In the genomic region with DNA sequence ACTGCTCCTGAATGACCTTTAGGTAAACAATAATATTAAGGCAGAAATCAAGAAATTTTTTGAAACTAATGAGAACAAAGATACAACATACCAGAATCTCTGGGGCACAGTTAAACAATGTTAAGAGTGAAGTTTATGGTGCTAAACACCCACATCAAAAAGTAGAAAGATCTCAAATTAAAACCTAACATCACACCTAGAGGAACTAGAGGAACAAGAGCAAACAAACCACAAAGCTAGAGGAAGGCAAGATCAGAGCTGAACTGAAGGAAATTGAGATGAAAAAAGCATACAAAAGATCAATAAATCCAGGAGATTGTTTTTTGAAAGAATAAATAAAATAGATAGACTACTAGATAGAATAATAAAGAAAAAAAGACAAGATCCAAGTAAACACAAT, we compare ENCODE assay signal across 16 cellular contexts. TPM values are rescaled to one million over a fixed set of nuclear protein-coding genes. Genes with fewer than 3 reads are reported as not detected.
DNase-seq lines count a peak whose midpoint lies in the region; ATAC-seq and TF ChIP-seq lines count a peak whose summit lies in the region.
"Had no signal": no experiment of that assay in that cellular context is flagged by ENCODE, and none has a peak within 500 bp of the region (broad histone marks: within the 10 kb centered on the region; RNA-seq: fewer than 3 reads in every experiment).

No MANE protein-coding gene starts in this region.

- no peak overlapping the region for H3K4me3 ChIP-seq in PC-9

- TF ChIP-seq CTCF in PC-9 (conservative IDR thresholded peaks at IDR 0.05) = no peak

- no peak overlapping the region for H3K27ac ChIP-seq in PC-9
- H3K27ac ChIP-seq: 22Rv1 had no signal

- H3K27ac Mint-ChIP-seq in activated CD4-positive, alpha-beta T cell treated with anti-CD3 and anti-CD28 coated beads, Interleukin-2, amount 10 ng/mL, durations not matched to agents 7 days and 5 days = peak overlapping the region; percentile 7
- H3K27ac Mint-ChIP-seq in stimulated activated naive CD8-positive, alpha-beta T cell treated with anti-CD3 and anti-CD28 coated beads, Interleukin-15, amount 100 ng/mL, for 72 hours = peak overlapping the region in 1 of 2 donors; percentile 88
- H3K27ac Mint-ChIP-seq in activated naive CD8-positive, alpha-beta T cell treated with anti-CD3 and anti-CD28 coated beads, Interleukin-2, amount 10 ng/mL, durations not matched to agents 7 days and 5 days = no peak overlapping the region
- no peak overlapping the region for H3K27ac Mint-ChIP-seq in activated CD8-positive, alpha-beta T cell treated with anti-CD3 and anti-CD28 coated beads, Interleukin-2, amount 10 ng/mL, durations not matched to agents 7 days and 5 days
- H3K27ac Mint-ChIP-seq: CD14-positive monocyte, H9 had no signal

- H3K4me3 Mint-ChIP-seq in activated CD4-positive, alpha-beta T cell treated with anti-CD3 and anti-CD28 coated beads, Interleukin-2, amount 10 ng/mL, durations not matched to agents 7 days and 5 days = no peak overlapping the region
- H3K4me3 Mint-ChIP-seq in stimulated activated naive CD8-positive, alpha-beta T cell treated with anti-CD3 and anti-CD28 coated beads, Interleukin-15, amount 100 ng/mL, for 72 hours = peak overlapping the region; percentile 0 to 13
- H3K4me3 Mint-ChIP-seq in activated naive CD8-positive, alpha-beta T cell treated with anti-CD3 and anti-CD28 coated beads, Interleukin-2, amount 10 ng/mL, durations not matched to agents 7 days and 5 days = peak overlapping the region; percentile 3
- no peak overlapping the region for H3K4me3 Mint-ChIP-seq in activated CD8-positive, alpha-beta T cell treated with anti-CD3 and anti-CD28 coated beads, Interleukin-2, amount 10 ng/mL, durations not matched to agents 7 days and 5 days
- H3K4me3 Mint-ChIP-seq: CD14-positive monocyte, H9 had no signal

- H4K20me1 ChIP-seq in PC-9 (ENCODE audit: insufficient read depth) = no peaks in the 10 kb centered on the region

- no peak for DNase-seq in activated CD4-positive, alpha-beta T cell treated with anti-CD3 and anti-CD28 coated beads, Interleukin-2, amount 10 ng/mL, durations not matched to agents 7 days and 5 days
- DNase-seq in activated CD4-positive, alpha-beta T cell treated with anti-CD3 and anti-CD28 coated beads, Interleukin-2, amount 50 U/mL, for 48 hours = no peak
- DNase-seq in stimulated activated naive CD8-positive, alpha-beta T cell treated with anti-CD3 and anti-CD28 coated beads, Interleukin-15, amount 100 ng/mL, for 72 hours = no peak
- no peak for DNase-seq in stimulated activated naive CD8-positive, alpha-beta T cell treated with anti-CD3 and anti-CD28 coated beads, Interleukin-15, Interleukin-2, amounts not matched to agents 100 U/mL and 50 U/mL, for 24 hours
- no peak for DNase-seq in activated naive CD8-positive, alpha-beta T cell treated with anti-CD3 and anti-CD28 coated beads, Interleukin-2, amount 10 ng/mL, durations not matched to agents 7 days and 5 days
- DNase-seq in activated CD8-positive, alpha-beta T cell treated with anti-CD3 and anti-CD28 coated beads, Interleukin-2, amount 10 ng/mL, durations not matched to agents 7 days and 5 days = no peak
- no peak for DNase-seq in PC-9
- no peak for DNase-seq in iPS-NIHi7 (ENCODE audit: extremely low spot score)
- DNase-seq: Calu3, DMS 273 treated with DMSO at 0.1 percent for 48 hours, GOT3, H9 had no signal

- no peaks in the 10 kb centered on the region for H3F3A ChIP-seq in PC-9 (ENCODE audit: insufficient read depth, low read depth)

- no peak overlapping the region for H3K4me2 ChIP-seq in PC-9

- ATAC-seq in stimulated activated naive CD8-positive, alpha-beta T cell treated with anti-CD3 and anti-CD28 coated beads, Interleukin-15, amount 100 ng/mL, for 72 hours = no peak
- no peak for ATAC-seq in stimulated activated naive CD8-positive, alpha-beta T cell treated with anti-CD3 and anti-CD28 coated beads, Interleukin-15, Interleukin-2, amounts not matched to agents 100 U/mL and 50 U/mL, for 24 hours
- peak; percentile 42 for ATAC-seq in activated naive CD8-positive, alpha-beta T cell treated with anti-CD3 and anti-CD28 coated beads, Interleukin-2, amount 10 ng/mL, durations not matched to agents 7 days and 5 days (ENCODE audit: low read depth)
- no peak for ATAC-seq in activated CD8-positive, alpha-beta T cell treated with anti-CD3 and anti-CD28 coated beads, Interleukin-2, amount 10 ng/mL, durations not matched to agents 7 days and 5 days

- POLR2A ChIA-PET in activated CD4-positive, alpha-beta T cell treated with anti-CD3 and anti-CD28 coated beads, Interleukin-2, amount 10 ng/mL, durations not matched to agents 7 days and 5 days (lab: Charles Lee) = no interaction called here
- POLR2A ChIA-PET in activated naive CD8-positive, alpha-beta T cell treated with anti-CD3 and anti-CD28 coated beads, Interleukin-2, amount 10 ng/mL, durations not matched to agents 7 days and 5 days (lab: Charles Lee) = no interaction called here
- POLR2A ChIA-PET in activated CD8-positive, alpha-beta T cell treated with anti-CD3 and anti-CD28 coated beads, Interleukin-2, amount 10 ng/mL, durations not matched to agents 7 days and 5 days (lab: Charles Lee) = no interaction called here
- POLR2A ChIA-PET in PC-9 (lab: Charles Lee; ENCODE audit: unreplicated experiment) = no interaction called here

- H3K9me3 Mint-ChIP-seq in activated CD4-positive, alpha-beta T cell treated with anti-CD3 and anti-CD28 coated beads, Interleukin-2, amount 10 ng/mL, durations not matched to agents 7 days and 5 days = no peaks in the 10 kb centered on the region
- peaks cover 0 to 10% of the 10 kb centered on the region in 2 donors for H3K9me3 Mint-ChIP-seq in stimulated activated naive CD8-positive, alpha-beta T cell treated with anti-CD3 and anti-CD28 coated beads, Interleukin-15, amount 100 ng/mL, for 72 hours
- peaks cover 8% of the 10 kb centered on the region for H3K9me3 Mint-ChIP-seq in activated naive CD8-positive, alpha-beta T cell treated with anti-CD3 and anti-CD28 coated beads, Interleukin-2, amount 10 ng/mL, durations not matched to agents 7 days and 5 days
- H3K9me3 Mint-ChIP-seq in activated CD8-positive, alpha-beta T cell treated with anti-CD3 and anti-CD28 coated beads, Interleukin-2, amount 10 ng/mL, durations not matched to agents 7 days and 5 days (ENCODE audit: insufficient read depth) = no peaks in the 10 kb centered on the region

- peaks cover 19% of the 10 kb centered on the region for H3K4me1 Mint-ChIP-seq in activated CD4-positive, alpha-beta T cell treated with anti-CD3 and anti-CD28 coated beads, Interleukin-2, amount 10 ng/mL, durations not matched to agents 7 days and 5 days
- peaks cover 24% of the 10 kb centered on the region for H3K4me1 Mint-ChIP-seq in stimulated activated naive CD8-positive, alpha-beta T cell treated with anti-CD3 and anti-CD28 coated beads, Interleukin-15, amount 100 ng/mL, for 72 hours
- H3K4me1 Mint-ChIP-seq in activated naive CD8-positive, alpha-beta T cell treated with anti-CD3 and anti-CD28 coated beads, Interleukin-2, amount 10 ng/mL, durations not matched to agents 7 days and 5 days = peaks cover 10% of the 10 kb centered on the region
- peaks cover 12% of the 10 kb centered on the region for H3K4me1 Mint-ChIP-seq in activated CD8-positive, alpha-beta T cell treated with anti-CD3 and anti-CD28 coated beads, Interleukin-2, amount 10 ng/mL, durations not matched to agents 7 days and 5 days (ENCODE audit: low read depth)
- H3K4me1 Mint-ChIP-seq: CD14-positive monocyte, H9 had no signal

- H3K36me3 ChIP-seq in PC-9 (ENCODE audit: low read depth) = no peaks in the 10 kb centered on the region

- no TSS peak for BruUV-seq in PC-9 (replicated peaks; lab: Mats Ljungman, UMichigan)

- no peaks in the 10 kb centered on the region for H3K36me3 Mint-ChIP-seq in activated CD4-positive, alpha-beta T cell treated with anti-CD3 and anti-CD28 coated beads, Interleukin-2, amount 10 ng/mL, durations not matched to agents 7 days and 5 days (ENCODE audit: low read depth)
- no peaks in the 10 kb centered on the region for H3K36me3 Mint-ChIP-seq in activated naive CD8-positive, alpha-beta T cell treated with anti-CD3 and anti-CD28 coated beads, Interleukin-2, amount 10 ng/mL, durations not matched to agents 7 days and 5 days
- H3K36me3 Mint-ChIP-seq in activated CD8-positive, alpha-beta T cell treated with anti-CD3 and anti-CD28 coated beads, Interleukin-2, amount 10 ng/mL, durations not matched to agents 7 days and 5 days (ENCODE audit: low read depth) = no peaks in the 10 kb centered on the region
- H3K36me3 Mint-ChIP-seq: CD14-positive monocyte had no signal

- H3K27me3 Mint-ChIP-seq in activated CD4-positive, alpha-beta T cell treated with anti-CD3 and anti-CD28 coated beads, Interleukin-2, amount 10 ng/mL, durations not matched to agents 7 days and 5 days = no peaks in the 10 kb centered on the region
- no peaks in the 10 kb centered on the region for H3K27me3 Mint-ChIP-seq in stimulated activated naive CD8-positive, alpha-beta T cell treated with anti-CD3 and anti-CD28 coated beads, Interleukin-15, amount 100 ng/mL, for 72 hours
- H3K27me3 Mint-ChIP-seq in activated naive CD8-positive, alpha-beta T cell treated with anti-CD3 and anti-CD28 coated beads, Interleukin-2, amount 10 ng/mL, durations not matched to agents 7 days and 5 days = no peaks in the 10 kb centered on the region
- no peaks in the 10 kb centered on the region for H3K27me3 Mint-ChIP-seq in activated CD8-positive, alpha-beta T cell treated with anti-CD3 and anti-CD28 coated beads, Interleukin-2, amount 10 ng/mL, durations not matched to agents 7 days and 5 days (ENCODE audit: low read depth)

- H3K4me1 ChIP-seq in PC-9 (replicated peaks; ENCODE audit: insufficient read depth) = no peaks in the 10 kb centered on the region

- H2AFZ ChIP-seq in PC-9 = no peak overlapping the region

- peaks cover 30% of the 10 kb centered on the region for H3K27me3 ChIP-seq in PC-9 (ENCODE audit: insufficient read depth, low read depth)

- no peaks in the 10 kb centered on the region for H3K9me2 ChIP-seq in PC-9 (ENCODE audit: insufficient read depth)

- H3K79me2 ChIP-seq in PC-9 (ENCODE audit: low read depth) = no peaks in the 10 kb centered on the region

- intact Hi-C loops in PC-9 (cut with micrococcal nuclease; ENCODE audit: unreplicated experiment) = no loop called here

- CTCF ChIA-PET in activated CD4-positive, alpha-beta T cell treated with anti-CD3 and anti-CD28 coated beads, Interleukin-2, amount 10 ng/mL, durations not matched to agents 7 days and 5 days (lab: Charles Lee) = no interaction called here
- CTCF ChIA-PET in activated CD8-positive, alpha-beta T cell treated with anti-CD3 and anti-CD28 coated beads, Interleukin-2, amount 10 ng/mL, durations not matched to agents 7 days and 5 days (lab: Charles Lee) = interaction anchor here (1.1 to 1.3 kb wide), 2 partner anchors 9 kb away, joined by 3 read pairs; no protein-coding TSS in a partner anchor
- CTCF ChIA-PET in PC-9 (lab: Charles Lee) = no interaction called here

- no peaks in the 10 kb centered on the region for H3K9me3 ChIP-seq in PC-9 (ENCODE audit: insufficient read depth, low read depth)

RNA-seq across cellular contexts. Expression of a gene that starts 7.2 kb away (rescaled TPM):
- not detected for total RNA-seq in activated CD4-positive, alpha-beta T cell treated with anti-CD3 and anti-CD28 coated beads, Interleukin-2, amount 10 ng/mL, durations not matched to agents 7 days and 5 days
- not detected for total RNA-seq in activated naive CD8-positive, alpha-beta T cell treated with anti-CD3 and anti-CD28 coated beads, Interleukin-2, amount 10 ng/mL, durations not matched to agents 7 days and 5 days
- total RNA-seq in activated CD8-positive, alpha-beta T cell treated with anti-CD3 and anti-CD28 coated beads, Interleukin-2, amount 10 ng/mL, durations not matched to agents 7 days and 5 days = not detected
- total RNA-seq in PC-9 (2021) = not detected in 2 replicates
- total RNA-seq: A673, Calu3, Daoy, H9 had no signal

RNA-seq across cellular contexts. Expression of a gene that starts 37.2 kb away (rescaled TPM):
- total RNA-seq in activated CD4-positive, alpha-beta T cell treated with anti-CD3 and anti-CD28 coated beads, Interleukin-2, amount 10 ng/mL, durations not matched to agents 7 days and 5 days = not detected
- total RNA-seq in activated naive CD8-positive, alpha-beta T cell treated with anti-CD3 and anti-CD28 coated beads, Interleukin-2, amount 10 ng/mL, durations not matched to agents 7 days and 5 days = not detected
- total RNA-seq in activated CD8-positive, alpha-beta T cell treated with anti-CD3 and anti-CD28 coated beads, Interleukin-2, amount 10 ng/mL, durations not matched to agents 7 days and 5 days = not detected
- total RNA-seq in PC-9 (2021) = not detected in 2 replicates
- total RNA-seq: A673, Calu3, Daoy, H9 had no signal

RNA-seq across cellular contexts. Expression of a gene that starts 50.3 kb away (rescaled TPM):
- total RNA-seq in activated CD4-positive, alpha-beta T cell treated with anti-CD3 and anti-CD28 coated beads, Interleukin-2, amount 10 ng/mL, durations not matched to agents 7 days and 5 days = not detected
- total RNA-seq in activated naive CD8-positive, alpha-beta T cell treated with anti-CD3 and anti-CD28 coated beads, Interleukin-2, amount 10 ng/mL, durations not matched to agents 7 days and 5 days = not detected
- not detected for total RNA-seq in activated CD8-positive, alpha-beta T cell treated with anti-CD3 and anti-CD28 coated beads, Interleukin-2, amount 10 ng/mL, durations not matched to agents 7 days and 5 days
- total RNA-seq in PC-9 (2021) = not detected in 2 replicates
- total RNA-seq: A673, Calu3, Daoy, H9 had no signal

Comparison
In these comparisons a context has a peak if more than half of its experiments do, and no peak if none do; other contexts are left out.
1. H3K4me3 Mint-ChIP-seq: peak in stimulated activated naive CD8-positive, alpha-beta T cell treated with anti-CD3 and anti-CD28 coated beads, Interleukin-15, amount 100 ng/mL, for 72 hours (2 of 2) and activated naive CD8-positive, alpha-beta T cell treated with anti-CD3 and anti-CD28 coated beads, Interleukin-2, amount 10 ng/mL, durations not matched to agents 7 days and 5 days (single experiment); none in activated CD4-positive, alpha-beta T cell treated with anti-CD3 and anti-CD28 coated beads, Interleukin-2, amount 10 ng/mL, durations not matched to agents 7 days and 5 days (single experiment) and activated CD8-positive, alpha-beta T cell treated with anti-CD3 and anti-CD28 coated beads, Interleukin-2, amount 10 ng/mL, durations not matched to agents 7 days and 5 days (single experiment).